11 cellular contexts compared by ENCODE assay signal in genomic region chr1:20697560-20697959, GRCh38. TPM values are rescaled to one million over a fixed set of nuclear protein-coding genes. Genes with fewer than 3 reads are reported as not detected.
DNase-seq lines count a peak whose midpoint lies in the region; ATAC-seq and TF ChIP-seq lines count a peak whose summit lies in the region.
"Had no signal": no experiment of that assay in that cellular context is flagged by ENCODE, and none has a peak within 500 bp of the region (broad histone marks: within the 10 kb centered on the region; RNA-seq: fewer than 3 reads in every experiment).

No MANE protein-coding gene starts in this region.

- peaks cover 7% of the 10 kb centered on the region for H3K27me3 Mint-ChIP-seq in glutamatergic neuron (ENCODE audit: unreplicated experiment)
- H3K27me3 Mint-ChIP-seq: activated CD8-positive, alpha-beta T cell treated with anti-CD3 and anti-CD28 coated beads for 36 hours; activated naive CD8-positive, alpha-beta T cell treated with anti-CD3 and anti-CD28 coated beads, Interleukin-2, amount 50 U/mL, for 24 hours had no signal

- RAD21 ChIA-PET in HCT116 (lab: Charles Lee; ENCODE audit: low non-redundant PET in 1 of 2, low total read pairs in 2 of 2, uncharacterized antibody in 2 of 2, unreplicated experiment in 2 of 2) = interaction anchor here (0.6 to 2.1 kb wide), 6 partner anchors 35 to 558 kb away, joined by 3 to 25 read pairs (median 6); partner anchors contain the start of genes HP1BP3 (in 1 of the 2) and SH2D5 (in 1 of the 2)

- CTCF ChIA-PET in HCT116 (lab: Charles Lee) = interaction anchor here (1.1 to 2.8 kb wide), 15 partner anchors 10 to 671 kb away, joined by 3 to 104 read pairs (median 8); partner anchors contain the start of genes HP1BP3 and SH2D5

- TF ChIP-seq CTCF in HCT116 (IDR thresholded peaks at IDR 0.05 in 2 of 3, conservative IDR thresholded peaks at IDR 0.05 in 1 of 3; ENCODE audit: borderline replicate concordance in 1 of 3, insufficient read depth in 1 of 3, low read depth in 2 of 3, low read length in 2 of 3) = no peak
- TF ChIP-seq CTCF in VCaP (conservative IDR thresholded peaks at IDR 0.05) = no peak
- TF ChIP-seq CTCF in glutamatergic neuron (IDR thresholded peaks at IDR 0.05; ENCODE audit: partially characterized antibody, unreplicated experiment) = no peak

- H3K9me3 ChIP-seq in HCT116 (ENCODE audit: control insufficient read depth in 1 of 2, insufficient read depth in 1 of 2, low read depth in 1 of 2, low read length in 2 of 2) = no peaks in the 10 kb centered on the region
- no peaks in the 10 kb centered on the region for H3K9me3 ChIP-seq in skeletal muscle satellite cell (replicated peaks; ENCODE audit: low read length)

- BruUV-seq in HCT116 (replicated peaks; lab: Mats Ljungman, UMichigan) = no TSS peak

- peaks cover 6% of the 10 kb centered on the region for H3K9me3 Mint-ChIP-seq in glutamatergic neuron (ENCODE audit: unreplicated experiment)
- H3K9me3 Mint-ChIP-seq: activated CD8-positive, alpha-beta T cell treated with anti-CD3 and anti-CD28 coated beads for 36 hours; activated naive CD8-positive, alpha-beta T cell treated with anti-CD3 and anti-CD28 coated beads, Interleukin-2, amount 50 U/mL, for 24 hours; immature natural killer cell; naive thymus-derived CD8-positive, alpha-beta T cell had no signal

- no peak for ATAC-seq in HCT116

- no peaks in the 10 kb centered on the region for H3K9me2 ChIP-seq in HCT116 (ENCODE audit: insufficient read depth)

- intact Hi-C loops in HCT116 (cut with micrococcal nuclease) = loop anchor here (2.0 kb wide), 1 partner anchor 89 kb away; the partner anchor contains the start of gene HP1BP3

- POLR2A ChIA-PET in HCT116 (lab: Charles Lee) = interaction anchor here (1.0 to 1.4 kb wide), 2 partner anchors 89 to 498 kb away, joined by 3 to 16 read pairs; no protein-coding TSS in a partner anchor

- no peaks in the 10 kb centered on the region for H3K79me2 ChIP-seq in HCT116 (ENCODE audit: insufficient read depth, low read length)

- peak overlapping the region; percentile 44 to 62; a peak in 2 of 4 replicates for H3K4me3 ChIP-seq in HCT116 (replicated peaks in 1 of 2; ENCODE audit: low read depth in 1 of 2, low read length in 2 of 2)
- H3K4me3 ChIP-seq in skeletal muscle satellite cell (ENCODE audit: low read length) = no peak overlapping the region

- DNase-seq in HCT116 (ENCODE audit: low read depth, low spot score) = no peak
- no peak for DNase-seq in glutamatergic neuron
- DNase-seq in NCI-H69 (lab: John Stamatoyannopoulos, UW) = no peak
- no peak for DNase-seq in NCI-H146 (lab: John Stamatoyannopoulos, UW)
- no peak for DNase-seq in effector CD8-positive, alpha-beta T cell (lab: John Stamatoyannopoulos, UW)

- H2AFZ ChIP-seq in HCT116 (ENCODE audit: low read depth, low read length, poor library complexity, severe bottlenecking) = no peak overlapping the region

- peaks cover 25 to 39% of the 10 kb centered on the region in 2 experiments for H3K4me1 ChIP-seq in HCT116 (ENCODE audit: control insufficient read depth in 1 of 2, insufficient read depth in 2 of 2, low read length in 2 of 2)
- H3K4me1 ChIP-seq in skeletal muscle satellite cell (ENCODE audit: control insufficient read depth, insufficient read depth, low read length) = peaks cover 30% of the 10 kb centered on the region

- H4K20me1 ChIP-seq in HCT116 (ENCODE audit: insufficient read depth) = no peaks in the 10 kb centered on the region

- H3K9ac ChIP-seq in HCT116 (ENCODE audit: low read length) (peak overlapping the region; percentile 67), skeletal muscle satellite cell (ENCODE audit: low read depth, low read length) (peak overlapping the region; percentile 86)

- H3K4me1 Mint-ChIP-seq in glutamatergic neuron (ENCODE audit: low read depth, unreplicated experiment) = peaks cover 11% of the 10 kb centered on the region

- no peak for TF ChIP-seq RAD21 in HCT116 (IDR thresholded peaks at IDR 0.05; ENCODE audit: low read depth)

- H3K36me3 Mint-ChIP-seq in glutamatergic neuron (ENCODE audit: unreplicated experiment) = no peaks in the 10 kb centered on the region
- H3K36me3 Mint-ChIP-seq: immature natural killer cell; naive thymus-derived CD8-positive, alpha-beta T cell had no signal

- no peak for TF ChIP-seq POLR2A in HCT116 (IDR thresholded peaks at IDR 0.05; ENCODE audit: borderline replicate concordance, extremely low read depth, insufficient read depth, insufficient read length)

- peak overlapping the region; percentile 96 for H3K4me2 ChIP-seq in HCT116 (ENCODE audit: low read length)
- H3K4me2 ChIP-seq in skeletal muscle satellite cell (ENCODE audit: low read length) = peak overlapping the region; percentile 94

- H3K27ac ChIP-seq in HCT116 (ENCODE audit: low read depth, low read length) = peak overlapping the region; percentile 88
- H3K27ac ChIP-seq in VCaP = peak overlapping the region; percentile 81

- H3K36me3 ChIP-seq in HCT116 (ENCODE audit: control insufficient read depth in 1 of 2, insufficient read depth in 2 of 2, low read length in 2 of 2) = no peaks in the 10 kb centered on the region
- H3K36me3 ChIP-seq in skeletal muscle satellite cell (ENCODE audit: insufficient read depth, low read length) = no peaks in the 10 kb centered on the region

- H3K27ac Mint-ChIP-seq in glutamatergic neuron (ENCODE audit: unreplicated experiment) = no peak overlapping the region
- H3K27ac Mint-ChIP-seq: activated naive CD8-positive, alpha-beta T cell treated with anti-CD3 and anti-CD28 coated beads, Interleukin-2, amount 50 U/mL, for 24 hours had no signal

- H3K4me3 Mint-ChIP-seq in glutamatergic neuron (ENCODE audit: unreplicated experiment) = peak overlapping the region; percentile 42

- H3K27me3 ChIP-seq in HCT116 (ENCODE audit: insufficient read depth, low read length) (no peaks in the 10 kb centered on the region), skeletal muscle satellite cell (ENCODE audit: control insufficient read depth, insufficient read depth, low read length) (no peaks in the 10 kb centered on the region)

TF ChIP-seq in HCT116, 20 proteins besides CTCF, POLR2A, EP300 and RAD21:
- no peak for TF ChIP-seq TCF7L2 (IDR thresholded peaks at IDR 0.05; ENCODE audit: borderline replicate concordance, extremely low read depth, insufficient read depth, insufficient read length)
- no peak for TF ChIP-seq MAX (IDR thresholded peaks at IDR 0.05)
- TF ChIP-seq ZBTB33 (IDR thresholded peaks at IDR 0.05; ENCODE audit: extremely low read depth, insufficient replicate concordance, low read length) = no peak
- no peak for TF ChIP-seq YY1 (IDR thresholded peaks at IDR 0.05; ENCODE audit: extremely low read depth, insufficient replicate concordance, low read depth, low read length)
- no peak for TF ChIP-seq CEBPB (IDR thresholded peaks at IDR 0.05; ENCODE audit: low read depth)
- TF ChIP-seq FOSL1 (IDR thresholded peaks at IDR 0.05; ENCODE audit: low read depth) = no peak
- no peak for TF ChIP-seq ZNF274 (IDR thresholded peaks at IDR 0.05; ENCODE audit: low read depth, low read length)
- no peak for TF ChIP-seq EGR1 (IDR thresholded peaks at IDR 0.05; ENCODE audit: low read depth)
- no peak for TF ChIP-seq CBX3 (IDR thresholded peaks at IDR 0.05; ENCODE audit: low read depth)
- TF ChIP-seq SRF (IDR thresholded peaks at IDR 0.05; ENCODE audit: low read depth) = no peak
- no peak for TF ChIP-seq ELF1 (IDR thresholded peaks at IDR 0.05; ENCODE audit: borderline replicate concordance, low read depth)
TF ChIP-seq in HCT116: peak in this region for 0.

RNA-seq across cellular contexts. Expression of gene KIF17, which starts 20.2 kb away (rescaled TPM):
- total RNA-seq in HCT116 (2021; ENCODE audit: unreplicated experiment) = 2.4 TPM
- 0.91 and 1.3 TPM in 2 replicates for polyA plus RNA-seq in HCT116 (2012)
- 1.6 TPM for total RNA-seq in glutamatergic neuron (ENCODE audit: unreplicated experiment)
- total RNA-seq in skeletal muscle satellite cell (2012; rRNA removed) = 0.22 and 0.25 TPM in 2 replicates
- total RNA-seq: activated CD8-positive, alpha-beta T cell treated with anti-CD3 and anti-CD28 coated beads for 36 hours; naive thymus-derived CD8-positive, alpha-beta T cell had no signal
- polyA plus RNA-seq: naive thymus-derived CD8-positive, alpha-beta T cell had no signal

RNA-seq across cellular contexts. Expression of gene SH2D5, which starts 34.9 kb away (rescaled TPM):
- 10.4 TPM for total RNA-seq in HCT116 (2021; ENCODE audit: unreplicated experiment)
- polyA plus RNA-seq in HCT116 (2012) = 4.8 and 6.2 TPM in 2 replicates
- 1.2 TPM for total RNA-seq in glutamatergic neuron (ENCODE audit: unreplicated experiment)
- total RNA-seq in skeletal muscle satellite cell (2012; rRNA removed) = 1.3 and 6.1 TPM in 2 replicates
- total RNA-seq: naive thymus-derived CD8-positive, alpha-beta T cell had no signal
- polyA plus RNA-seq: immature natural killer cell; naive thymus-derived CD8-positive, alpha-beta T cell had no signal

RNA-seq across cellular contexts. Expression of gene DDOST, which starts 36.4 kb away (rescaled TPM):
- total RNA-seq in HCT116 (2021; ENCODE audit: unreplicated experiment) (387 TPM), glutamatergic neuron (ENCODE audit: unreplicated experiment) (126 TPM)
- 439 and 445 TPM in 2 replicates for polyA plus RNA-seq in HCT116 (2012)
- total RNA-seq in skeletal muscle satellite cell (2012; rRNA removed) = 198 and 210 TPM in 2 replicates
